Comparison of ENCODE assay signal across 34 cellular contexts in the genomic region with DNA sequence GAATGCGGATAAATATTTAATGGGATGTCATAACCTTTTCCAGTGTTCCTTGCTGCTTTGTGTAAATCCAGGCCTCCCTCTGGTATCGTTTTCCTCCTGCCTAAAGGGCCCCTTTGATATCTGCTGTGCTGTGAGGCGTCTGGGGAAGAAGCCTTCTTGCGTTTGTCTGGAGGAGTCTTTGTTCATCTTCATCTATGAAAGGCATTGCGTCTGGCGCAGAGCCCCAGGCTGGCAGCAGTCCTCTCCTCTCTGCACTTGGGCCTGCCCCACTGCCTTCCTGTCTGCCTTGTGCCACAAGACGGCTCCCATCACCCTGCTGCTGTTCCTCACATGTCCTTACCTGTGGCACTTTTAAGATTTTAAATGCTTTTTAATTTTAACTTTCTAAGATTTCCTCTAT. TPM values are rescaled to one million over a fixed set of nuclear protein-coding genes. Genes with fewer than 3 reads are reported as not detected.
"Had no signal": no experiment of that assay in that cellular context is flagged by ENCODE, and none has a peak within 500 bp of the region (broad histone marks: within the 10 kb centered on the region; RNA-seq: fewer than 3 reads in every experiment).

No MANE protein-coding gene starts in this region.

- H3K9me3 Mint-ChIP-seq: activated CD4-positive, alpha-beta memory T cell treated with anti-CD3 and anti-CD28 coated beads, Interleukin-2, amount 10 ng/mL, durations not matched to agents 7 days and 5 days; activated CD4-positive, alpha-beta T cell treated with anti-CD3 and anti-CD28 coated beads, Interleukin-2, amount 10 ng/mL, durations not matched to agents 7 days and 5 days; activated naive CD4-positive, alpha-beta T cell treated with anti-CD3 and anti-CD28 coated beads, Interleukin-2, amount 10 ng/mL, durations not matched to agents 7 days and 5 days; activated naive CD8-positive, alpha-beta T cell treated with anti-CD3 and anti-CD28 coated beads, Interleukin-2, amount 50 U/mL, for 24 hours; central memory CD8-positive, alpha-beta T cell; dendritic cell treated with granulocyte-macrophage colony-stimulating factor and Interleukin-4, amounts not matched to agents 40 ng/mL and 50 ng/mL, for 4 days had no signal

- H3K27ac Mint-ChIP-seq: activated CD4-positive, alpha-beta memory T cell treated with anti-CD3 and anti-CD28 coated beads, Interleukin-2, amount 10 ng/mL, durations not matched to agents 7 days and 5 days; activated CD4-positive, alpha-beta T cell treated with anti-CD3 and anti-CD28 coated beads, Interleukin-2, amount 10 ng/mL, durations not matched to agents 7 days and 5 days; activated naive CD4-positive, alpha-beta T cell treated with anti-CD3 and anti-CD28 coated beads, Interleukin-2, amount 10 ng/mL, durations not matched to agents 7 days and 5 days; activated naive CD8-positive, alpha-beta T cell treated with anti-CD3 and anti-CD28 coated beads, Interleukin-2, amount 50 U/mL, for 24 hours; activated T-cell treated with anti-CD3 and anti-CD28 coated beads, Interleukin-2, amount 50 U/mL, for 24 hours; activated T-cell treated with anti-CD3 and anti-CD28 coated beads, Interleukin-2, amount 50 U/mL, for 72 hours; dendritic cell treated with granulocyte-macrophage colony-stimulating factor and Interleukin-4, amounts not matched to agents 40 ng/mL and 50 ng/mL, for 4 days; endodermal cell had no signal

- DNase-seq: activated CD4-positive, alpha-beta memory T cell treated with anti-CD3 and anti-CD28 coated beads, Interleukin-2, amount 10 ng/mL, durations not matched to agents 7 days and 5 days; activated CD4-positive, alpha-beta T cell treated with anti-CD3 and anti-CD28 coated beads for 1 hour; activated CD4-positive, alpha-beta T cell treated with anti-CD3 and anti-CD28 coated beads for 4 hours; activated CD4-positive, alpha-beta T cell treated with anti-CD3 and anti-CD28 coated beads, Interleukin-2, amount 10 ng/mL, durations not matched to agents 7 days and 5 days; activated CD4-positive, alpha-beta T cell treated with anti-CD3 and anti-CD28 coated beads, Interleukin-2, amount 50 U/mL, for 4 hours; activated CD8-positive, alpha-beta memory T cell treated with anti-CD3 and anti-CD28 coated beads, Interleukin-2, amount 50 U/mL, for 48 hours; activated gamma-delta T cell; activated naive CD4-positive, alpha-beta T cell; activated naive CD4-positive, alpha-beta T cell treated with anti-CD3 and anti-CD28 coated beads, Interleukin-2, amount 10 ng/mL, durations not matched to agents 7 days and 5 days; activated naive CD8-positive, alpha-beta T cell treated with anti-CD3 and anti-CD28 coated beads for 36 hours; activated naive CD8-positive, alpha-beta T cell treated with anti-CD3 and anti-CD28 coated beads, Interleukin-2, amount 50 U/mL, for 24 hours; activated T-cell treated with anti-CD3 and anti-CD28 coated beads for 4 hours; activated T-cell treated with anti-CD3 and anti-CD28 coated beads, Interleukin-2, amount 50 U/mL, for 24 hours; activated T-cell treated with anti-CD3 and anti-CD28 coated beads, Interleukin-2, amount 50 U/mL, for 72 hours; adrenal gland; brain microvascular endothelial cell; effector memory CD4-positive, alpha-beta T cell; endodermal cell; erythroblast; foreskin keratinocyte; heart right ventricle; T-helper 2 cell had no signal

- ATAC-seq: activated naive CD8-positive, alpha-beta T cell treated with anti-CD3 and anti-CD28 coated beads, Interleukin-2, amount 50 U/mL, for 24 hours; activated T-cell treated with anti-CD3 and anti-CD28 coated beads, Interleukin-2, amount 50 U/mL, for 72 hours; foreskin keratinocyte; gastroesophageal sphincter; heart right ventricle had no signal

- H3K4me1 ChIP-seq: adrenal gland, ascending aorta, foreskin keratinocyte, gastroesophageal sphincter had no signal

- H3K4me3 Mint-ChIP-seq: activated CD4-positive, alpha-beta memory T cell treated with anti-CD3 and anti-CD28 coated beads, Interleukin-2, amount 10 ng/mL, durations not matched to agents 7 days and 5 days; activated CD4-positive, alpha-beta T cell treated with anti-CD3 and anti-CD28 coated beads, Interleukin-2, amount 10 ng/mL, durations not matched to agents 7 days and 5 days; activated naive CD4-positive, alpha-beta T cell treated with anti-CD3 and anti-CD28 coated beads, Interleukin-2, amount 10 ng/mL, durations not matched to agents 7 days and 5 days; activated naive CD8-positive, alpha-beta T cell treated with anti-CD3 and anti-CD28 coated beads for 36 hours; activated naive CD8-positive, alpha-beta T cell treated with anti-CD3 and anti-CD28 coated beads, Interleukin-2, amount 50 U/mL, for 24 hours; activated T-cell treated with anti-CD3 and anti-CD28 coated beads, Interleukin-2, amount 50 U/mL, for 24 hours; activated T-cell treated with anti-CD3 and anti-CD28 coated beads, Interleukin-2, amount 50 U/mL, for 72 hours; central memory CD8-positive, alpha-beta T cell; dendritic cell treated with granulocyte-macrophage colony-stimulating factor and Interleukin-4, amounts not matched to agents 40 ng/mL and 50 ng/mL, for 4 days; endodermal cell had no signal

- H3K27me3 Mint-ChIP-seq: activated CD4-positive, alpha-beta memory T cell treated with anti-CD3 and anti-CD28 coated beads, Interleukin-2, amount 10 ng/mL, durations not matched to agents 7 days and 5 days; activated CD4-positive, alpha-beta T cell treated with anti-CD3 and anti-CD28 coated beads, Interleukin-2, amount 10 ng/mL, durations not matched to agents 7 days and 5 days; activated naive CD4-positive, alpha-beta T cell treated with anti-CD3 and anti-CD28 coated beads, Interleukin-2, amount 10 ng/mL, durations not matched to agents 7 days and 5 days; activated naive CD8-positive, alpha-beta T cell treated with anti-CD3 and anti-CD28 coated beads for 36 hours; central memory CD8-positive, alpha-beta T cell had no signal

- H3K4me3 ChIP-seq: adrenal gland, ascending aorta, coronary artery, dorsolateral prefrontal cortex, esophagus muscularis mucosa, gastroesophageal sphincter, heart right ventricle had no signal

- H3K27ac ChIP-seq: adrenal gland, ascending aorta, brain microvascular endothelial cell, coronary artery, dorsolateral prefrontal cortex, esophagus muscularis mucosa, foreskin keratinocyte, gastroesophageal sphincter had no signal

- H3K9me3 ChIP-seq: adrenal gland, ascending aorta, esophagus muscularis mucosa had no signal

- H3K27me3 ChIP-seq: adrenal gland, ascending aorta, brain microvascular endothelial cell had no signal

RNA-seq across cellular contexts. Expression of a gene that starts 9.8 kb away (rescaled TPM):
- total RNA-seq: activated CD4-positive, alpha-beta memory T cell treated with anti-CD3 and anti-CD28 coated beads, Interleukin-2, amount 10 ng/mL, durations not matched to agents 7 days and 5 days; activated T-cell treated with anti-CD3 and anti-CD28 coated beads, Interleukin-2, amount 50 U/mL, for 72 hours; adrenal gland; ascending aorta; bronchial epithelial cell; cardiac septum; cerebellum; esophagus muscularis mucosa; foreskin keratinocyte; gastroesophageal sphincter; glomerular endothelial cell; T-helper 1 cell treated with Interleukin-12 subunit alpha and Interleukin-12 subunit beta and Interleukin-4 antibody, amounts not matched to agents 30 ng/mL and 1 ng/mL, for 36 hours had no signal

RNA-seq across cellular contexts. Expression of a gene that starts 45.6 kb away (rescaled TPM):
- total RNA-seq: activated CD4-positive, alpha-beta memory T cell treated with anti-CD3 and anti-CD28 coated beads, Interleukin-2, amount 10 ng/mL, durations not matched to agents 7 days and 5 days; activated CD4-positive, alpha-beta T cell treated with anti-CD3 and anti-CD28 coated beads, Interleukin-2, amount 10 ng/mL, durations not matched to agents 7 days and 5 days; activated naive CD8-positive, alpha-beta T cell treated with anti-CD3 and anti-CD28 coated beads for 36 hours; activated T-cell treated with anti-CD3 and anti-CD28 coated beads, Interleukin-2, amount 50 U/mL, for 72 hours; foreskin keratinocyte; glomerular endothelial cell; T-helper 1 cell treated with Interleukin-12 subunit alpha and Interleukin-12 subunit beta and Interleukin-4 antibody, amounts not matched to agents 30 ng/mL and 1 ng/mL, for 36 hours had no signal
